In genomic region chr4:74942918-74943253, GRCh38 we compare ENCODE assay signal across 20 cellular contexts. TPM values are rescaled to one million over a fixed set of nuclear protein-coding genes. Genes with fewer than 3 reads are reported as not detected.
DNase-seq lines count a peak whose midpoint lies in the region; ATAC-seq, FAIRE-seq and TF ChIP-seq lines count a peak whose summit lies in the region.
"Had no signal": no experiment of that assay in that cellular context is flagged by ENCODE, and none has a peak within 500 bp of the region (broad histone marks: within the 10 kb centered on the region; RNA-seq: fewer than 3 reads in every experiment).

No MANE protein-coding gene starts in this region.

- FAIRE-seq in keratinocyte (lab: Jason Lieb, UNC): peak; percentile 26
- FAIRE-seq: A204.1, HTR-8/SVneo, RCC 7860 had no signal

- H3K9ac ChIP-seq in keratinocyte (ENCODE audit: control insufficient read depth, extremely low read depth, insufficient read depth, low read length): no peak overlapping the region
- H3K9ac ChIP-seq: BLaER1 had no signal

- no peak overlapping the region for H3K27ac ChIP-seq in keratinocyte (ENCODE audit: control insufficient read depth, insufficient read depth, low read length)
- H3K27ac ChIP-seq: BLaER1, HL-60, SK-N-MC had no signal

- H3K4me2 ChIP-seq in keratinocyte (ENCODE audit: control insufficient read depth, extremely low read depth, insufficient read depth, low read depth, low read length): no peak overlapping the region
- H3K4me2 ChIP-seq: BLaER1 had no signal

- H3K9me1 ChIP-seq in keratinocyte (ENCODE audit: control insufficient read depth, extremely low read depth, insufficient read depth, low read length): no peaks in the 10 kb centered on the region

- H3K27me3 ChIP-seq in keratinocyte (ENCODE audit: control insufficient read depth, extremely low read depth, insufficient read depth, low read length): no peaks in the 10 kb centered on the region
- H3K27me3 ChIP-seq: BLaER1 had no signal

- no peaks in the 10 kb centered on the region for H3K9me3 ChIP-seq in keratinocyte (ENCODE audit: control insufficient read depth, low read depth, low read length)
- H3K9me3 ChIP-seq: BLaER1 had no signal

- no peak overlapping the region for H3K4me3 ChIP-seq in keratinocyte (ENCODE audit: control insufficient read depth in 2 of 3, extremely low read depth in 1 of 3, insufficient read depth in 2 of 3, low read depth in 1 of 3, low read length in 3 of 3)
- H3K4me3 ChIP-seq: BLaER1, SK-N-MC had no signal

- DNase-seq in CD1c-positive myeloid dendritic cell (ENCODE audit: extremely low spot score) (peak; percentile 30), keratinocyte (ENCODE audit: low read depth, low spot score) (no peak), NCI-H510A (lab: John Stamatoyannopoulos, UW) (no peak), NCI-H2081 treated with DMSO at 0.1 percent for 48 hours (lab: John Stamatoyannopoulos, UW) (no peak), NCI-H1092 (lab: John Stamatoyannopoulos, UW) (no peak)
- DNase-seq: CD8-positive, alpha-beta memory T cell; GF-D8; HCEC 1CT; NCI-H1048; NCI-H524; Right ventricle myocardium superior had no signal

- H4K20me1 ChIP-seq in keratinocyte (ENCODE audit: control insufficient read depth, extremely low read depth, insufficient read depth, low read length): no peaks in the 10 kb centered on the region
- H4K20me1 ChIP-seq: BLaER1 had no signal

- H3K4me1 ChIP-seq in keratinocyte (ENCODE audit: control insufficient read depth, extremely low read depth, insufficient read depth, low read length): peaks cover 10% of the 10 kb centered on the region
- H3K4me1 ChIP-seq: BLaER1 had no signal

- H3K36me3 ChIP-seq in keratinocyte (ENCODE audit: control insufficient read depth in 2 of 2, extremely low read depth in 1 of 2, insufficient read depth in 2 of 2, low read length in 2 of 2): no peaks in the 10 kb centered on the region
- H3K36me3 ChIP-seq: BLaER1 had no signal

- no peak overlapping the region for H2AFZ ChIP-seq in keratinocyte (ENCODE audit: control insufficient read depth, low read length)

- TF ChIP-seq CTCF in keratinocyte (optimal IDR thresholded peaks at IDR 0.05 in 1 of 3, IDR thresholded peaks at IDR 0.05 in 1 of 3, conservative IDR thresholded peaks at IDR 0.05 in 1 of 3; ENCODE audit: extremely low read depth in 1 of 3, insufficient read depth in 2 of 3, low read length in 3 of 3): no peak

- peak; percentile 59 for ATAC-seq in GM19351 (IDR thresholded peaks at IDR 0.05; ENCODE audit: unreplicated experiment)
- peak; percentile 39 for ATAC-seq in HG03520 (IDR thresholded peaks at IDR 0.05; ENCODE audit: unreplicated experiment)
- no peak for ATAC-seq in HG03097 (IDR thresholded peaks at IDR 0.05; ENCODE audit: low FRiP score, unreplicated experiment)

- no peaks in the 10 kb centered on the region for H3K79me2 ChIP-seq in keratinocyte (ENCODE audit: control insufficient read depth, insufficient read depth, low read length)

- dilution Hi-C loops in keratinocyte (cut with MboI; ENCODE audit: extremely low pct_ligation_motif_present, low sequenced_read_pairs): no loop called here

RNA-seq across cellular contexts. Expression of gene PARM1, which starts 10.0 kb away (rescaled TPM):
- polyA plus RNA-seq in keratinocyte: 0.02 to 0.08 TPM (median 0.05 TPM) in 3 replicates
- 0.14 TPM for polyA plus RNA-seq in keratinocyte (2011; ENCODE audit: low read depth)
- polyA plus RNA-seq in keratinocyte (2011; cell fraction: cytosol; rRNA removed): 0.05 and 0.07 TPM in 2 replicates
- 0.19 and 0.24 TPM in 2 replicates for polyA plus RNA-seq in keratinocyte (2011; cell fraction: nucleus; rRNA removed)
- polyA plus RNA-seq in keratinocyte (2012; ENCODE audit: low replicate concordance): 0.06 and 0.07 TPM in 2 replicates
- polyA minus RNA-seq in keratinocyte: 0.10 to 0.20 TPM in 2 of 3 replicates, not detected in the other
- not detected for polyA minus RNA-seq in keratinocyte (2011; cell fraction: cytosol; rRNA and poly(A)+ RNA removed)
- polyA minus RNA-seq in keratinocyte (2011; cell fraction: nucleus; rRNA and poly(A)+ RNA removed): 0.11 and 0.16 TPM in 2 replicates
- polyA plus RNA-seq: CD8-positive, alpha-beta memory T cell had no signal
